12 cellular contexts compared by ENCODE assay signal in genomic region chr2:37583867-37584266, GRCh38.
DNase-seq lines count a peak whose midpoint lies in the region; ATAC-seq, FAIRE-seq and TF ChIP-seq lines count a peak whose summit lies in the region.
"Had no signal": no experiment of that assay in that cellular context is flagged by ENCODE, and none has a peak within 500 bp of the region (broad histone marks: within the 10 kb centered on the region; RNA-seq: fewer than 3 reads in every experiment).

No MANE protein-coding gene starts in this region.

- H3K9me3 Mint-ChIP-seq in activated CD4-positive, alpha-beta memory T cell treated with anti-CD3 and anti-CD28 coated beads for 36 hours: peaks cover 12% of the 10 kb centered on the region
- peaks cover 3% of the 10 kb centered on the region for H3K9me3 Mint-ChIP-seq in stimulated activated effector memory CD8-positive, alpha-beta T cell treated with anti-CD3 and anti-CD28 coated beads, Interleukin-12 subunit alpha, Interleukin-12 subunit beta, amount 100 ng/mL, for 72 hours

- peaks cover 4% of the 10 kb centered on the region for H3K36me3 Mint-ChIP-seq in activated CD4-positive, alpha-beta memory T cell treated with anti-CD3 and anti-CD28 coated beads for 36 hours
- H3K36me3 Mint-ChIP-seq in stimulated activated effector memory CD8-positive, alpha-beta T cell treated with anti-CD3 and anti-CD28 coated beads, Interleukin-12 subunit alpha, Interleukin-12 subunit beta, amount 100 ng/mL, for 72 hours: no peaks in the 10 kb centered on the region

- intact Hi-C loops in activated CD4-positive, alpha-beta memory T cell treated with anti-CD3 and anti-CD28 coated beads for 36 hours (cut with micrococcal nuclease): no loop called here

- POLR2A ChIA-PET in activated CD4-positive, alpha-beta memory T cell treated with anti-CD3 and anti-CD28 coated beads for 36 hours (lab: Charles Lee): interaction anchor here (0.6 to 2.4 kb wide), 2 partner anchors 39 to 87 kb away, joined by 3 to 16 read pairs; no protein-coding TSS in a partner anchor

- H3K27me3 Mint-ChIP-seq in activated CD4-positive, alpha-beta memory T cell treated with anti-CD3 and anti-CD28 coated beads for 36 hours: no peaks in the 10 kb centered on the region

- TF ChIP-seq CTCF in D721Med (IDR thresholded peaks at IDR 0.05; ENCODE audit: insufficient read depth, missing control alignments): no peak

- peak overlapping the region; percentile 1 for H3K27ac Mint-ChIP-seq in activated CD4-positive, alpha-beta memory T cell treated with anti-CD3 and anti-CD28 coated beads for 36 hours
- H3K27ac Mint-ChIP-seq in stimulated activated effector memory CD8-positive, alpha-beta T cell treated with anti-CD3 and anti-CD28 coated beads, Interleukin-12 subunit alpha, Interleukin-12 subunit beta, amount 100 ng/mL, for 72 hours: peak overlapping the region; percentile 84
- H3K27ac Mint-ChIP-seq: H9 had no signal

- FAIRE-seq in D721Med (lab: Jason Lieb, UNC): no peak

- H3K4me3 Mint-ChIP-seq in activated CD4-positive, alpha-beta memory T cell treated with anti-CD3 and anti-CD28 coated beads for 36 hours: no peak overlapping the region
- H3K4me3 Mint-ChIP-seq in stimulated activated effector memory CD8-positive, alpha-beta T cell treated with anti-CD3 and anti-CD28 coated beads, Interleukin-12 subunit alpha, Interleukin-12 subunit beta, amount 100 ng/mL, for 72 hours: peak overlapping the region; percentile 69
- H3K4me3 Mint-ChIP-seq: H9 had no signal

- no peak for ATAC-seq in stimulated activated effector memory CD8-positive, alpha-beta T cell treated with anti-CD3 and anti-CD28 coated beads, Interleukin-12 subunit alpha, Interleukin-12 subunit beta, amount 100 ng/mL, for 72 hours
- ATAC-seq in HG02798 (IDR thresholded peaks at IDR 0.05; ENCODE audit: poor library complexity, unreplicated experiment): no peak
- no peak for ATAC-seq in HG03175 (IDR thresholded peaks at IDR 0.05; ENCODE audit: unreplicated experiment)

- H3K4me1 Mint-ChIP-seq in activated CD4-positive, alpha-beta memory T cell treated with anti-CD3 and anti-CD28 coated beads for 36 hours (ENCODE audit: low read depth): peaks cover 83% of the 10 kb centered on the region
- peaks cover 70% of the 10 kb centered on the region for H3K4me1 Mint-ChIP-seq in stimulated activated effector memory CD8-positive, alpha-beta T cell treated with anti-CD3 and anti-CD28 coated beads, Interleukin-12 subunit alpha, Interleukin-12 subunit beta, amount 100 ng/mL, for 72 hours

- CTCF ChIA-PET in activated CD4-positive, alpha-beta memory T cell treated with anti-CD3 and anti-CD28 coated beads for 36 hours (lab: Charles Lee): no interaction called here

- DNase-seq in NCI-H82 (lab: John Stamatoyannopoulos, UW) (peak; percentile 6), NCI-H82 treated with DMSO at 0.1 percent for 48 hours (lab: John Stamatoyannopoulos, UW; ENCODE audit: unreplicated experiment) (no peak), fibroblast of peridontal ligament (ENCODE audit: extremely low read depth) (peak; percentile 76), D721Med (ENCODE audit: insufficient read length, low spot score) (no peak)
- no peak for DNase-seq in activated CD4-positive, alpha-beta memory T cell treated with anti-CD3 and anti-CD28 coated beads for 36 hours
- DNase-seq in stimulated activated effector memory CD8-positive, alpha-beta T cell treated with anti-CD3 and anti-CD28 coated beads, Interleukin-12 subunit alpha, Interleukin-12 subunit beta, amount 100 ng/mL, for 72 hours (ENCODE audit: low spot score in 2 of 2): no peak
- DNase-seq: 8988T, H9, NCI-H1417 treated with DMSO at 0.1 percent for 48 hours, OCI-M1 had no signal

Comparison
In these comparisons a context has a peak if more than half of its experiments do, and no peak if none do; other contexts are left out.
1. DNase-seq: peak in NCI-H82 (single experiment) and fibroblast of peridontal ligament (single experiment); none in NCI-H82 treated with DMSO at 0.1 percent for 48 hours (single experiment), activated CD4-positive, alpha-beta memory T cell treated with anti-CD3 and anti-CD28 coated beads for 36 hours (single experiment), stimulated activated effector memory CD8-positive, alpha-beta T cell treated with anti-CD3 and anti-CD28 coated beads, Interleukin-12 subunit alpha, Interleukin-12 subunit beta, amount 100 ng/mL, for 72 hours (0 of 2) and D721Med (single experiment).